8 cellular contexts compared by ENCODE assay signal in genomic region chr17:31388770-31389672, GRCh38. TPM values are rescaled to one million over a fixed set of nuclear protein-coding genes. Genes with fewer than 3 reads are reported as not detected.
DNase-seq lines count a peak whose midpoint lies in the region; ATAC-seq and TF ChIP-seq lines count a peak whose summit lies in the region.

No MANE protein-coding gene starts in this region.

- no peak overlapping the region for H3K4me3 Mint-ChIP-seq in effector memory CD8-positive, alpha-beta T cell
- H3K4me3 Mint-ChIP-seq in naive thymus-derived CD8-positive, alpha-beta T cell, result peak overlapping the region in 3 of 10 donors; percentile 1 to 29 (median 23)

- no peaks in the 10 kb centered on the region for H3K4me1 ChIP-seq in KMS-11 (ENCODE audit: low read depth, poor library complexity, severe bottlenecking)

- H3K4me1 Mint-ChIP-seq in effector memory CD8-positive, alpha-beta T cell (ENCODE audit: low read depth in 2 of 2), result peaks cover 4 to 20% of the 10 kb centered on the region in 2 donors
- H3K4me1 Mint-ChIP-seq in naive thymus-derived CD8-positive, alpha-beta T cell, result peaks cover 9 to 17% (median 13%) of the 10 kb centered on the region in 4 donors

- no peak overlapping the region for H3K4me2 ChIP-seq in KMS-11

- H3K79me2 ChIP-seq in KMS-11 (ENCODE audit: insufficient read depth, low read depth), result no peaks in the 10 kb centered on the region

- no peak overlapping the region for H3K4me3 ChIP-seq in KMS-11 (IDR thresholded peaks at IDR 0.05; ENCODE audit: insufficient read depth, low read depth, low read length)

- peak; percentile 77 for TF ChIP-seq CTCF in KMS-11 (conservative IDR thresholded peaks at IDR 0.05; ENCODE audit: low read depth, low read length)

- POLR2A ChIA-PET in naive thymus-derived CD8-positive, alpha-beta T cell (lab: Charles Lee), result interaction anchor here (0.5 kb wide), 1 partner anchor 10 kb away, joined by 6 read pairs; no protein-coding TSS in a partner anchor

- H3K27me3 ChIP-seq in KMS-11 (ENCODE audit: insufficient read depth, low read depth), result no peaks in the 10 kb centered on the region

- H3K36me3 Mint-ChIP-seq in effector memory CD8-positive, alpha-beta T cell (ENCODE audit: insufficient read depth), result no peaks in the 10 kb centered on the region
- peaks cover 0 to 4% (median 0%) of the 10 kb centered on the region in 3 donors for H3K36me3 Mint-ChIP-seq in naive thymus-derived CD8-positive, alpha-beta T cell

- H3K36me3 ChIP-seq in KMS-11 (ENCODE audit: insufficient read depth), result no peaks in the 10 kb centered on the region

- H2AFZ ChIP-seq in KMS-11 (ENCODE audit: low read depth), result no peak overlapping the region

- peaks cover 31 to 43% of the 10 kb centered on the region in 2 donors for H3K27me3 Mint-ChIP-seq in effector memory CD8-positive, alpha-beta T cell
- peaks cover 17 to 37% (median 28%) of the 10 kb centered on the region in 5 donors for H3K27me3 Mint-ChIP-seq in naive thymus-derived CD8-positive, alpha-beta T cell

- no peak overlapping the region for H3K9ac ChIP-seq in KMS-11

- no peaks in the 10 kb centered on the region for H4K20me1 ChIP-seq in KMS-11 (ENCODE audit: insufficient read depth)

- no peaks in the 10 kb centered on the region for H3K9me3 Mint-ChIP-seq in effector memory CD8-positive, alpha-beta T cell
- H3K9me3 Mint-ChIP-seq in naive thymus-derived CD8-positive, alpha-beta T cell, result no peaks in the 10 kb centered on the region

- no peak overlapping the region for H3K27ac ChIP-seq in KMS-11

- peak; percentile 52 for ATAC-seq in effector memory CD8-positive, alpha-beta T cell (replicated peaks)
- peak; percentile 64 to 71 for ATAC-seq in naive thymus-derived CD8-positive, alpha-beta T cell
- ATAC-seq in GM21360 (IDR thresholded peaks at IDR 0.05; ENCODE audit: unreplicated experiment), result no peak

- peak; percentile 54 for DNase-seq in ELR (ENCODE audit: low read depth)
- DNase-seq in activated CD4-positive, alpha-beta T cell treated with anti-CD3 and anti-CD28 coated beads, Interleukin-2, amount 50 U/mL, for 4 hours, result peak; percentile 27 to 30
- DNase-seq in effector memory CD8-positive, alpha-beta T cell, result peak; percentile 31 to 37 (median 34)
- DNase-seq in naive thymus-derived CD8-positive, alpha-beta T cell, result peak in 9 of 10 donors; percentile 10 to 49 (median 37)
- no peak for DNase-seq in NCI-H2107 (lab: John Stamatoyannopoulos, UW)
- DNase-seq in pons (ENCODE audit: low spot score), result no peak

- no peak overlapping the region for H3K27ac Mint-ChIP-seq in effector memory CD8-positive, alpha-beta T cell
- H3K27ac Mint-ChIP-seq in naive thymus-derived CD8-positive, alpha-beta T cell, result no peak overlapping the region

RNA-seq across cellular contexts. Expression of gene RAB11FIP4, which starts 2.5 kb away (rescaled TPM):
- 10 to 100 TPM; 49.7 to 51.1 TPM for total RNA-seq in naive thymus-derived CD8-positive, alpha-beta T cell
- 10 to 100 TPM; 14.9 to 18.6 (median 17.5) TPM for polyA plus RNA-seq in naive thymus-derived CD8-positive, alpha-beta T cell

Comparison
In these comparisons a context has a peak if more than half of its experiments do, and no peak if none do; other contexts are left out.
1. DNase-seq: peak in ELR (single experiment), activated CD4-positive, alpha-beta T cell treated with anti-CD3 and anti-CD28 coated beads, Interleukin-2, amount 50 U/mL, for 4 hours (2 of 2), effector memory CD8-positive, alpha-beta T cell (3 of 3) and naive thymus-derived CD8-positive, alpha-beta T cell (9 of 10); none in NCI-H2107 (single experiment) and pons (single experiment).